In the genomic region with DNA sequence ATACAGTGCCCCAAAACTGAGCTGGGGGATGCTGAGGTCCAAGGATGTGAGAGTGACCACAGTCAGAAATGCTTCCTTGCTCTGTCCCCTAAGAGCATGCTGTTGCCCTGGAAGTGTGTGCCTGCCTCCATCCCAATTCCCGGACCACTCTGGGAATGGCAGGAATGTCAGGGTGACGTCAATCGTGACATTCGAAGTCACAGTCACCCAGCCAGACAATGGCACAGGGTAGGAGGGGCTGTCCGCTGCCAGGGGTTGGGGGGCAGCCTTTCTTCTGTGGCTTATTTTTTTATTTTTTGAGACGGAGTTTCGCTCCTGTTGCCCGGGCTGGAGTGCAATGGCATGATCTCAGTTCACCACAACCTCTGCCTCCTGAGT, we compare ENCODE assay signal across 15 cellular contexts. TPM values are rescaled to one million over a fixed set of nuclear protein-coding genes. Genes with fewer than 3 reads are reported as not detected.
A peak's percentile ranks its signal among the peaks of the same experiment; 100 is the strongest.
DNase-seq lines count a peak whose midpoint lies in the region; ATAC-seq, FAIRE-seq and TF ChIP-seq lines count a peak whose summit lies in the region.
"Had no signal": no experiment of that assay in that cellular context is flagged by ENCODE, and none has a peak within 500 bp of the region (broad histone marks: within the 10 kb centered on the region; RNA-seq: fewer than 3 reads in every experiment).

No MANE protein-coding gene starts in this region.

- no peaks in the 10 kb centered on the region for H3K27me3 ChIP-seq in GM23248 (replicated peaks; ENCODE audit: insufficient read depth)
- no peaks in the 10 kb centered on the region for H3K27me3 ChIP-seq in astrocyte (ENCODE audit: insufficient read depth, low read length)
- H3K27me3 ChIP-seq in right atrium auricular region = no peaks in the 10 kb centered on the region
- H3K27me3 ChIP-seq in stomach = no peaks in the 10 kb centered on the region
- no peaks in the 10 kb centered on the region for H3K27me3 ChIP-seq in SK-N-SH (ENCODE audit: insufficient read depth)
- H3K27me3 ChIP-seq: hepatocyte had no signal

- H3K9me3 Mint-ChIP-seq in astrocyte (ENCODE audit: unreplicated experiment) = no peaks in the 10 kb centered on the region
- H3K9me3 Mint-ChIP-seq: activated naive CD8-positive, alpha-beta T cell treated with anti-CD3 and anti-CD28 coated beads for 36 hours; GM23338 had no signal

- 94 to 96% methylated on average over 8 of the region's 8 CpGs for WGBS in GM23248 (ENCODE audit: low coverage in 1 of 2, low lambda C conversion rate in 2 of 2, missing lambda C conversion rate in 2 of 2), 2 experiments
- 77 to 97% (median 95%) methylated on average over 8 of the region's 8 CpGs for WGBS in stomach, 5 donors
- WGBS in SK-N-SH (ENCODE audit: low lambda C conversion rate) = 92% methylated on average over 8 of the region's 8 CpGs

- TF ChIP-seq CTCF in astrocyte (IDR thresholded peaks at IDR 0.05; ENCODE audit: insufficient read depth, low read depth, low read length) (no peak), right atrium auricular region (IDR thresholded peaks at IDR 0.05) (no peak), stomach (IDR thresholded peaks at IDR 0.05) (no peak), SK-N-SH (IDR thresholded peaks at IDR 0.05) (no peak)

- no peaks in the 10 kb centered on the region for H3K9me3 ChIP-seq in GM23248 (ENCODE audit: low read depth)
- no peaks in the 10 kb centered on the region for H3K9me3 ChIP-seq in astrocyte (ENCODE audit: insufficient read depth, low read depth, low read length)
- no peaks in the 10 kb centered on the region for H3K9me3 ChIP-seq in right atrium auricular region
- no peaks in the 10 kb centered on the region for H3K9me3 ChIP-seq in stomach
- H3K9me3 ChIP-seq in SK-N-SH = no peaks in the 10 kb centered on the region

- TF ChIP-seq EP300 in stomach (IDR thresholded peaks at IDR 0.05) (no peak), SK-N-SH (IDR thresholded peaks at IDR 0.05; ENCODE audit: borderline replicate concordance in 1 of 2, low read depth in 1 of 2, low read length in 1 of 2) (no peak)

- in situ Hi-C loops in GM23248 (cut with MboI) = no loop called here

- no peaks in the 10 kb centered on the region for H3K27me3 Mint-ChIP-seq in astrocyte (ENCODE audit: low read depth, unreplicated experiment)
- H3K27me3 Mint-ChIP-seq: activated naive CD8-positive, alpha-beta T cell treated with anti-CD3 and anti-CD28 coated beads for 36 hours had no signal

- H2AFZ ChIP-seq in GM23248 (no peak overlapping the region), astrocyte (ENCODE audit: low read depth, low read length) (no peak overlapping the region), SK-N-SH (ENCODE audit: low read depth) (no peak overlapping the region)
- H2AFZ ChIP-seq: GM23338, hepatocyte had no signal

- peak overlapping the region; percentile 87 for H3K27ac ChIP-seq in GM23248
- peak overlapping the region; percentile 50 for H3K27ac ChIP-seq in astrocyte (ENCODE audit: low read depth, low read length)
- H3K27ac ChIP-seq in right atrium auricular region = peak overlapping the region; percentile 83 to 85
- H3K27ac ChIP-seq in stomach = peak overlapping the region in 4 of 5 donors; percentile 85 to 97 (median 88)
- H3K27ac ChIP-seq in SK-N-SH (ENCODE audit: low read depth in 2 of 2, low read length in 1 of 2) = peak overlapping the region in 1 of 2 experiments; percentile 55; a peak in 1 of 4 replicates
- H3K27ac ChIP-seq: hepatocyte had no signal

- intact Hi-C loops in stomach (cut with DNase I; ENCODE audit: low total_unique reads) = no loop called here

- ATAC-seq in GM18858 (IDR thresholded peaks at IDR 0.05; ENCODE audit: unreplicated experiment) = no peak
- ATAC-seq: GM23338 had no signal

- no peak overlapping the region for H3K4me3 Mint-ChIP-seq in astrocyte (ENCODE audit: unreplicated experiment)
- H3K4me3 Mint-ChIP-seq: activated naive CD8-positive, alpha-beta T cell treated with anti-CD3 and anti-CD28 coated beads for 36 hours; GM23338 had no signal

- peaks cover 31% of the 10 kb centered on the region for H3K4me1 ChIP-seq in GM23248 (ENCODE audit: insufficient read depth)
- peaks cover 14% of the 10 kb centered on the region for H3K4me1 ChIP-seq in astrocyte (ENCODE audit: insufficient read depth, low read length)
- H3K4me1 ChIP-seq in right atrium auricular region = peaks cover 0 to 79% of the 10 kb centered on the region in 2 donors
- peaks cover 46 to 99% (median 72%) of the 10 kb centered on the region in 4 donors for H3K4me1 ChIP-seq in stomach
- H3K4me1 ChIP-seq in SK-N-SH (ENCODE audit: control insufficient read depth in 1 of 2, insufficient read depth in 2 of 2, low read depth in 1 of 2, low read length in 1 of 2) = 0 out of 4 replicates have a peak, but pooled peaks cover 0 to 5% of the 10 kb centered on the region in 2 experiments

- H4K20me1 ChIP-seq in GM23248 (ENCODE audit: insufficient read depth) = no peaks in the 10 kb centered on the region
- H4K20me1 ChIP-seq in astrocyte (ENCODE audit: insufficient read depth, low read length) = peaks cover 95% of the 10 kb centered on the region
- peaks cover 50% of the 10 kb centered on the region for H4K20me1 ChIP-seq in SK-N-SH (ENCODE audit: insufficient read depth)

- DNase-seq in GM23248 = no peak
- DNase-seq in astrocyte (ENCODE audit: low read depth) = no peak
- DNase-seq in right atrium auricular region (ENCODE audit: low spot score) = no peak
- no peak for DNase-seq in stomach
- DNase-seq in SK-N-SH = no peak
- DNase-seq in KG1 (lab: John Stamatoyannopoulos, UW) = no peak
- DNase-seq in DMS53 (lab: John Stamatoyannopoulos, UW) = no peak
- DNase-seq: activated naive CD8-positive, alpha-beta T cell treated with anti-CD3 and anti-CD28 coated beads for 36 hours; DMS79 treated with DMSO at 0.1 percent for 48 hours; NCI-H510A had no signal

- POLR2A ChIA-PET in SK-N-SH (lab: Yijun Ruan, JAX) = no interaction called here

- H3K4me2 ChIP-seq in GM23248 (ENCODE audit: unreplicated experiment) (no peak overlapping the region), astrocyte (ENCODE audit: low read length) (no peak overlapping the region), SK-N-SH (no peak overlapping the region)
- H3K4me2 ChIP-seq: GM23338, hepatocyte had no signal

- TF ChIP-seq RAD21 in SK-N-SH (IDR thresholded peaks at IDR 0.05; ENCODE audit: low read length) = no peak

- peaks cover 62% of the 10 kb centered on the region for H3K36me3 ChIP-seq in GM23248 (ENCODE audit: low read depth)
- H3K36me3 ChIP-seq in astrocyte (ENCODE audit: insufficient read depth, low read length) = peaks cover 57% of the 10 kb centered on the region
- H3K36me3 ChIP-seq in right atrium auricular region = peaks cover 99% of the 10 kb centered on the region
- H3K36me3 ChIP-seq in stomach = peaks cover 91 to 100% (median 100%) of the 10 kb centered on the region in 4 donors
- peaks cover 41 to 89% of the 10 kb centered on the region in 2 experiments for H3K36me3 ChIP-seq in SK-N-SH (replicated peaks in 1 of 2; ENCODE audit: control insufficient read depth in 1 of 2, insufficient read depth in 2 of 2, low read length in 1 of 2)

- peaks cover 36% of the 10 kb centered on the region for H3K4me1 Mint-ChIP-seq in astrocyte (ENCODE audit: low read depth, unreplicated experiment)

- H3K79me2 ChIP-seq in GM23248 (ENCODE audit: insufficient read depth) (peaks cover 92% of the 10 kb centered on the region), astrocyte (ENCODE audit: insufficient read depth, low read length) (peaks cover 32% of the 10 kb centered on the region), SK-N-SH (ENCODE audit: insufficient read depth) (peaks cover 32% of the 10 kb centered on the region)
- H3K79me2 ChIP-seq: hepatocyte had no signal

- CTCF ChIA-PET in SK-N-SH (lab: Yijun Ruan, JAX) = no interaction called here

- H3K27ac Mint-ChIP-seq in astrocyte (ENCODE audit: unreplicated experiment) = no peak overlapping the region

- H3K36me3 Mint-ChIP-seq in astrocyte (ENCODE audit: low read depth, unreplicated experiment) = peaks cover 58% of the 10 kb centered on the region

- peaks cover 44% of the 10 kb centered on the region for H3F3A ChIP-seq in GM23248 (ENCODE audit: insufficient read depth)
- H3F3A ChIP-seq in SK-N-SH (replicated peaks; ENCODE audit: insufficient read depth) = peaks cover 7% of the 10 kb centered on the region

- FAIRE-seq in astrocyte (lab: Jason Lieb, UNC) = no peak
- FAIRE-seq: colon, TTC549 had no signal

- H3K4me3 ChIP-seq in GM23248 (no peak overlapping the region), astrocyte (ENCODE audit: insufficient read depth, low read depth, low read length) (no peak overlapping the region), right atrium auricular region (no peak overlapping the region), stomach (no peak overlapping the region), SK-N-SH (ENCODE audit: low read depth in 2 of 2, low read length in 1 of 2) (no peak overlapping the region)
- H3K4me3 ChIP-seq: GM23338, hepatocyte had no signal

- H3K9me2 ChIP-seq in GM23248 (ENCODE audit: insufficient read depth) (no peaks in the 10 kb centered on the region), SK-N-SH (no peaks in the 10 kb centered on the region)

- no peak for TF ChIP-seq POLR2A in stomach (IDR thresholded peaks at IDR 0.05)

- H3K9ac ChIP-seq in GM23248 (peak overlapping the region; percentile 72; the same call in 1 of the 2 replicates), astrocyte (ENCODE audit: low read length) (peak overlapping the region; percentile 43), SK-N-SH (no peak overlapping the region)

TF ChIP-seq in SK-N-SH, 30 proteins besides CTCF, POLR2A, EP300 and RAD21 (continues in another document):
- TF ChIP-seq MEF2A (IDR thresholded peaks at IDR 0.05; ENCODE audit: borderline replicate concordance, low read depth) = no peak
- TF ChIP-seq ELF1 (IDR thresholded peaks at IDR 0.05) = no peak
- TF ChIP-seq FOXM1 (IDR thresholded peaks at IDR 0.05; ENCODE audit: low read depth) = no peak

RNA-seq across cellular contexts. Expression of a gene that starts 22.3 kb away (rescaled TPM):
- total RNA-seq in GM23248 (2014; rRNA removed; shearing (Covaris generic)) = 22.3 and 23.6 TPM in 2 replicates
- 32.1 and 34.1 TPM in 2 replicates for polyA plus RNA-seq in GM23248 (2016; fragmentation: Nextera tagmentation; extraction: Ambion mirVana)
- 51.7 and 56.6 TPM in 2 replicates for total RNA-seq in astrocyte
- total RNA-seq in right atrium auricular region = 100 to 1,000 TPM in 1 of 2 donors, 10 to 100 TPM in 1; 80.1 to 104 TPM
- 100 to 1,000 TPM in 1 of 5 donors, 10 to 100 TPM in 4; 14.3 to 136 (median 62.5) TPM for total RNA-seq in stomach
- polyA plus RNA-seq in stomach = 10 to 100 TPM in 2 of 3 donors, 1 to 10 TPM in 1; 7.7 to 15.6 (median 14.5) TPM
- polyA plus RNA-seq in SK-N-SH (2012; rRNA removed) = 14.3 and 16.0 TPM in 2 replicates
- polyA plus RNA-seq in SK-N-SH (2012; cell fraction: cytosol; rRNA removed) = 10.5 and 12.4 TPM in 2 replicates
- 38.6 and 41.0 TPM in 2 replicates for polyA plus RNA-seq in SK-N-SH (2012; cell fraction: nucleus; rRNA removed)
